Comparison of ENCODE assay signal across 16 cellular contexts in genomic region chrX:153773218-153773611, GRCh38. TPM values are rescaled to one million over a fixed set of nuclear protein-coding genes. Genes with fewer than 3 reads are reported as not detected.
DNase-seq lines count a peak whose midpoint lies in the region; ATAC-seq, FAIRE-seq and TF ChIP-seq lines count a peak whose summit lies in the region.
"Had no signal": no experiment of that assay in that cellular context is flagged by ENCODE, and none has a peak within 500 bp of the region (broad histone marks: within the 10 kb centered on the region; RNA-seq: fewer than 3 reads in every experiment).

No MANE protein-coding gene starts in this region.

- H3K4me1 ChIP-seq in right lobe of liver (no peaks in the 10 kb centered on the region), HepG2 (ENCODE audit: insufficient read depth, low read length) (no peaks in the 10 kb centered on the region), HEK293 (ENCODE audit: control insufficient read depth, insufficient read depth, low read length) (no peaks in the 10 kb centered on the region), prostate gland (replicated peaks) (no peaks in the 10 kb centered on the region)
- H3K4me1 ChIP-seq: BE2C had no signal

- H3K4me3 ChIP-seq in right lobe of liver (no peak overlapping the region), HepG2 (replicated peaks in 1 of 3; ENCODE audit: insufficient read depth in 1 of 3, low read depth in 2 of 3, low read length in 3 of 3) (no peak overlapping the region), HEK293 (ENCODE audit: low read depth, low read length) (no peak overlapping the region), prostate gland (no peak overlapping the region)
- H3K4me3 ChIP-seq: MG63, SK-N-MC had no signal

- DNase-seq in right lobe of liver = peak in 2 of 3 donors; percentile 8 to 48
- no peak for DNase-seq in HepG2 (ENCODE audit: low spot score)
- DNase-seq in glutamatergic neuron = peak; percentile 5
- DNase-seq in LoVo (ENCODE audit: low spot score) = no peak
- no peak for DNase-seq in endothelial cell (ENCODE audit: low spot score)
- DNase-seq in prostate gland (ENCODE audit: low spot score) = no peak
- DNase-seq: BE2C; Calu3; CD4-positive, alpha-beta memory T cell; MG63; NCI-H1092; NCI-H146; NCI-H510A treated with DMSO at 0.1 percent for 48 hours; NCI-H82 had no signal

- no peak overlapping the region for H3K4me3 Mint-ChIP-seq in glutamatergic neuron (ENCODE audit: unreplicated experiment)
- no peak overlapping the region for H3K4me3 Mint-ChIP-seq in endothelial cell (ENCODE audit: unreplicated experiment)
- H3K4me3 Mint-ChIP-seq: CD4-positive, alpha-beta memory T cell had no signal

- CTCF ChIA-PET in HepG2 (lab: Yijun Ruan, JAX; ENCODE audit: low intra/inter-chr PET ratio, low total read pairs) (no interaction called here), HEK293 (lab: Yijun Ruan, JAX) (interaction anchor here (1.0 kb wide), 1 partner anchor 10 kb away, joined by 3 read pairs; no protein-coding TSS in a partner anchor)

- TF ChIP-seq EP300 in HepG2 (IDR thresholded peaks at IDR 0.05; ENCODE audit: low read depth in 2 of 2, low read length in 2 of 2) (no peak), HepG2 (CRISPR knock-in tag; IDR thresholded peaks at IDR 0.05; ENCODE audit: borderline replicate concordance) (no peak)

- TF ChIP-seq CTCF in right lobe of liver (IDR thresholded peaks at IDR 0.05) (no peak), HepG2 (CRISPR knock-in tag; IDR thresholded peaks at IDR 0.05) (no peak), HEK293 (tag by site-specific recombination; IDR thresholded peaks at IDR 0.05) (no peak), glutamatergic neuron (IDR thresholded peaks at IDR 0.05; ENCODE audit: partially characterized antibody, unreplicated experiment) (no peak), endothelial cell (IDR thresholded peaks at IDR 0.05; ENCODE audit: unreplicated experiment) (no peak), prostate gland (IDR thresholded peaks at IDR 0.05) (no peak)

- WGBS in right lobe of liver (ENCODE audit: insufficient coverage, low coverage, low lambda C conversion rate, missing lambda C conversion rate) = 80% methylated on average over 4 of the region's 23 CpGs
- WGBS in HepG2 (ENCODE audit: low lambda C conversion rate) = no CpG with 5 or more reads among the region's 23 CpGs
- WGBS in prostate gland = 98% methylated on average over 11 of the region's 23 CpGs

- H3K36me3 ChIP-seq in right lobe of liver (no peaks in the 10 kb centered on the region), HepG2 (replicated peaks in 1 of 2; ENCODE audit: control insufficient read depth in 1 of 2, insufficient read depth in 2 of 2, low read length in 2 of 2) (no peaks in the 10 kb centered on the region), HEK293 (ENCODE audit: control insufficient read depth in 2 of 2, insufficient read depth in 1 of 2, low read length in 2 of 2) (no peaks in the 10 kb centered on the region), prostate gland (no peaks in the 10 kb centered on the region)
- H3K36me3 ChIP-seq: BE2C, MG63 had no signal

- no peaks in the 10 kb centered on the region for H3K36me3 Mint-ChIP-seq in glutamatergic neuron (ENCODE audit: unreplicated experiment)
- H3K36me3 Mint-ChIP-seq in endothelial cell (ENCODE audit: low read depth, unreplicated experiment) = no peaks in the 10 kb centered on the region
- H3K36me3 Mint-ChIP-seq: CD4-positive, alpha-beta memory T cell had no signal

- no peak overlapping the region for H3K4me2 ChIP-seq in HepG2 (ENCODE audit: low read depth, low read length)

- no TSS peak for BruUV-seq in HepG2 (replicated peaks; lab: Mats Ljungman, UMichigan)

- H4K20me1 ChIP-seq in HepG2 (ENCODE audit: insufficient read depth, low read length) = no peaks in the 10 kb centered on the region

- H3K79me2 ChIP-seq in HepG2 (ENCODE audit: insufficient read depth, low read length) = no peaks in the 10 kb centered on the region

- TF ChIP-seq RAD21 in HepG2 (CRISPR knock-in tag; IDR thresholded peaks at IDR 0.05) = no peak

- H3K9ac ChIP-seq in HepG2 (ENCODE audit: insufficient read depth, low read depth, low read length) = no peak overlapping the region

- intact Hi-C loops in right lobe of liver (cut with DNase I) (no loop called here), HepG2 (cut with micrococcal nuclease; ENCODE audit: unreplicated experiment) (no loop called here), prostate gland (cut with DNase I) (no loop called here)

- ATAC-seq in right lobe of liver (no peak), HepG2 (no peak)

- H2AFZ ChIP-seq in HepG2 (ENCODE audit: low read length) = no peak overlapping the region

- H3K9me3 Mint-ChIP-seq in glutamatergic neuron (ENCODE audit: unreplicated experiment) (no peaks in the 10 kb centered on the region), endothelial cell (ENCODE audit: unreplicated experiment) (no peaks in the 10 kb centered on the region)
- H3K9me3 Mint-ChIP-seq: CD4-positive, alpha-beta memory T cell had no signal

- no peaks in the 10 kb centered on the region for H3K9me3 ChIP-seq in right lobe of liver
- H3K9me3 ChIP-seq in HepG2 (ENCODE audit: low read length) = no peaks in the 10 kb centered on the region
- no peaks in the 10 kb centered on the region for H3K9me3 ChIP-seq in HEK293 (ENCODE audit: control insufficient read depth, insufficient read depth, low read depth, low read length)
- no peaks in the 10 kb centered on the region for H3K9me3 ChIP-seq in prostate gland
- H3K9me3 ChIP-seq: BE2C, MG63 had no signal

- H3K27ac ChIP-seq in right lobe of liver (no peak overlapping the region), HepG2 (ENCODE audit: extremely low read length, insufficient read depth, low read length) (no peak overlapping the region), HEK293 (ENCODE audit: extremely low read depth, low read depth, low read length) (no peak overlapping the region), prostate gland (no peak overlapping the region)
- H3K27ac ChIP-seq: SK-N-MC had no signal

- no peak overlapping the region for H3K27ac Mint-ChIP-seq in glutamatergic neuron (ENCODE audit: unreplicated experiment)
- no peak overlapping the region for H3K27ac Mint-ChIP-seq in endothelial cell (ENCODE audit: unreplicated experiment)
- H3K27ac Mint-ChIP-seq: CD4-positive, alpha-beta memory T cell had no signal

- TF ChIP-seq POLR2A in right lobe of liver (IDR thresholded peaks at IDR 0.05) = no peak
- no peak for TF ChIP-seq POLR2A in HepG2 (IDR thresholded peaks at IDR 0.05; ENCODE audit: insufficient read depth in 1 of 2, low read depth in 2 of 2, low read length in 2 of 2)
- no peak for TF ChIP-seq POLR2A in prostate gland (IDR thresholded peaks at IDR 0.05)

- no peak for FAIRE-seq in HepG2 (lab: Jason Lieb, UNC)

- POLR2A ChIA-PET in HepG2 (lab: Yijun Ruan, JAX) = no interaction called here
- POLR2A ChIA-PET in HEK293 (lab: Yijun Ruan, JAX) = no interaction called here

- H3K27me3 ChIP-seq in right lobe of liver = no peaks in the 10 kb centered on the region
- H3K27me3 ChIP-seq in HepG2 (ENCODE audit: control insufficient read depth in 1 of 2, insufficient read depth in 2 of 2, low read length in 2 of 2) = no peaks in the 10 kb centered on the region
- no peaks in the 10 kb centered on the region for H3K27me3 ChIP-seq in prostate gland (replicated peaks; ENCODE audit: insufficient read depth)
- H3K27me3 ChIP-seq: BE2C, MG63 had no signal

- in situ Hi-C loops in HepG2 (cut with HindIII; ENCODE audit: extremely low pct_ligation_motif_present, low pct_unique_long_range_greater_than_20kb) = no loop called here

- H3K4me1 Mint-ChIP-seq in glutamatergic neuron (ENCODE audit: low read depth, unreplicated experiment) (no peaks in the 10 kb centered on the region), endothelial cell (ENCODE audit: unreplicated experiment) (no peaks in the 10 kb centered on the region)

- no peaks in the 10 kb centered on the region for H3K27me3 Mint-ChIP-seq in glutamatergic neuron (ENCODE audit: unreplicated experiment)
- H3K27me3 Mint-ChIP-seq in endothelial cell (ENCODE audit: unreplicated experiment) = peaks cover 5% of the 10 kb centered on the region
- H3K27me3 Mint-ChIP-seq: CD4-positive, alpha-beta memory T cell had no signal

RNA-seq across cellular contexts. Expression of gene SRPK3, which starts 7.6 kb away (rescaled TPM):
- total RNA-seq in right lobe of liver (not detected), HepG2 (2016; rRNA removed; fragmentation: Illumina TruSeq; extraction: Trizol) (0.22 TPM in 1 of 2 replicates, not detected in the other), glutamatergic neuron (ENCODE audit: unreplicated experiment) (not detected), endothelial cell (ENCODE audit: unreplicated experiment) (0.18 TPM), prostate gland (1 to 10 TPM; 1.4 to 2.7 TPM)
- not detected in 2 replicates for total RNA-seq in HepG2 (2016; cell fraction: cytosol; rRNA removed; fragmentation: Illumina TruSeq; extraction: Trizol; ENCODE audit: low read depth)
- total RNA-seq in HepG2 (2016; cell fraction: insoluble cytoplasmic fraction; rRNA removed; fragmentation: Illumina TruSeq; extraction: Trizol) = 0.09 TPM in 1 of 2 replicates, not detected in the other
- total RNA-seq in HepG2 (2016; cell fraction: membrane; rRNA removed; fragmentation: Illumina TruSeq; extraction: Trizol) = 0.07 TPM in 1 of 2 replicates, not detected in the other
- not detected in 2 replicates for total RNA-seq in HepG2 (2016; cell fraction: nucleus; rRNA removed; fragmentation: Illumina TruSeq; extraction: Trizol)
- 0.10 and 0.30 TPM in 2 replicates for polyA plus RNA-seq in HepG2 (2011; rRNA removed)
- 0.03 and 0.13 TPM in 2 replicates for polyA plus RNA-seq in HepG2 (2011; cell fraction: cytosol; rRNA removed)
- 0.93 and 2.1 TPM in 2 replicates for polyA plus RNA-seq in HepG2 (2011; cell fraction: nucleus; rRNA removed)
- polyA plus RNA-seq in HepG2 (2012) = 0.07 and 0.15 TPM in 2 replicates
- 0.16 and 0.37 TPM in 2 replicates for polyA plus RNA-seq in HepG2 (2016; cell fraction: cytosol; fragmentation: Illumina TruSeq; extraction: Trizol; ENCODE audit: low read depth)
- polyA plus RNA-seq in HepG2 (2016; cell fraction: insoluble cytoplasmic fraction; fragmentation: Illumina TruSeq; extraction: Trizol; ENCODE audit: low read depth) = not detected in 2 replicates
- polyA plus RNA-seq in HepG2 (2016; cell fraction: membrane; fragmentation: Illumina TruSeq; extraction: Trizol; ENCODE audit: low read depth) = 0.14 TPM in 1 of 2 replicates, not detected in the other
- polyA plus RNA-seq in HepG2 (2016; cell fraction: nucleus; fragmentation: Illumina TruSeq; extraction: Trizol; ENCODE audit: insufficient read depth, low read depth) = 0.57 TPM in 1 of 2 replicates, not detected in the other
- polyA minus RNA-seq in HepG2 (2011; rRNA and poly(A)+ RNA removed; ENCODE audit: low replicate concordance) = 0.06 TPM in 1 of 2 replicates, not detected in the other
- polyA minus RNA-seq in HepG2 (2011; cell fraction: cytosol; rRNA and poly(A)+ RNA removed) = not detected in 2 replicates
- polyA minus RNA-seq in HepG2 (2011; cell fraction: nucleus; rRNA and poly(A)+ RNA removed) = not detected in 2 replicates
- total RNA-seq: CD4-positive, alpha-beta memory T cell had no signal
- polyA plus RNA-seq: CD4-positive, alpha-beta memory T cell had no signal

RNA-seq across cellular contexts. Expression of gene PLXNB3, which starts 9.2 kb away (rescaled TPM):
- 1 to 10 TPM in 3 of 6 experiments, under 1 TPM in 3; 0.55 to 1.7 (median 0.94) TPM for total RNA-seq in right lobe of liver
- 1.2 and 3.0 TPM in 2 replicates for total RNA-seq in HepG2 (2016; rRNA removed; fragmentation: Illumina TruSeq; extraction: Trizol)
- 0.20 and 0.62 TPM in 2 replicates for total RNA-seq in HepG2 (2016; cell fraction: cytosol; rRNA removed; fragmentation: Illumina TruSeq; extraction: Trizol; ENCODE audit: low read depth)
- total RNA-seq in HepG2 (2016; cell fraction: insoluble cytoplasmic fraction; rRNA removed; fragmentation: Illumina TruSeq; extraction: Trizol) = 0.51 and 3.2 TPM in 2 replicates
- total RNA-seq in HepG2 (2016; cell fraction: membrane; rRNA removed; fragmentation: Illumina TruSeq; extraction: Trizol) = 0.90 and 1.4 TPM in 2 replicates
- 3.6 and 5.9 TPM in 2 replicates for total RNA-seq in HepG2 (2016; cell fraction: nucleus; rRNA removed; fragmentation: Illumina TruSeq; extraction: Trizol)
- polyA plus RNA-seq in HepG2 (2011; rRNA removed) = 6.9 and 8.1 TPM in 2 replicates
- 2.0 and 3.8 TPM in 2 replicates for polyA plus RNA-seq in HepG2 (2011; cell fraction: cytosol; rRNA removed)
- polyA plus RNA-seq in HepG2 (2011; cell fraction: nucleus; rRNA removed) = 40.4 and 58.7 TPM in 2 replicates
- 3.4 and 5.7 TPM in 2 replicates for polyA plus RNA-seq in HepG2 (2012)
- polyA plus RNA-seq in HepG2 (2016; cell fraction: cytosol; fragmentation: Illumina TruSeq; extraction: Trizol; ENCODE audit: low read depth) = 0.61 and 0.93 TPM in 2 replicates
- 1.8 and 2.9 TPM in 2 replicates for polyA plus RNA-seq in HepG2 (2016; cell fraction: insoluble cytoplasmic fraction; fragmentation: Illumina TruSeq; extraction: Trizol; ENCODE audit: low read depth)
- 2.0 and 2.3 TPM in 2 replicates for polyA plus RNA-seq in HepG2 (2016; cell fraction: membrane; fragmentation: Illumina TruSeq; extraction: Trizol; ENCODE audit: low read depth)
- polyA plus RNA-seq in HepG2 (2016; cell fraction: nucleus; fragmentation: Illumina TruSeq; extraction: Trizol; ENCODE audit: insufficient read depth, low read depth) = 20.2 and 27.0 TPM in 2 replicates
- polyA minus RNA-seq in HepG2 (2011; rRNA and poly(A)+ RNA removed; ENCODE audit: low replicate concordance) = 0.68 and 8.0 TPM in 2 replicates
- 5.1 and 5.5 TPM in 2 replicates for polyA minus RNA-seq in HepG2 (2011; cell fraction: cytosol; rRNA and poly(A)+ RNA removed)
- 5.0 and 6.8 TPM in 2 replicates for polyA minus RNA-seq in HepG2 (2011; cell fraction: nucleus; rRNA and poly(A)+ RNA removed)
- 5.8 TPM for total RNA-seq in glutamatergic neuron (ENCODE audit: unreplicated experiment)
- total RNA-seq in endothelial cell (ENCODE audit: unreplicated experiment) = 11.2 TPM
- 10 to 100 TPM; 20.9 to 52.7 TPM for total RNA-seq in prostate gland
- total RNA-seq: CD4-positive, alpha-beta memory T cell had no signal
- polyA plus RNA-seq: CD4-positive, alpha-beta memory T cell had no signal

RNA-seq across cellular contexts. Expression of gene IDH3G, which starts 21.0 kb away (rescaled TPM):
- total RNA-seq in right lobe of liver (10 to 100 TPM; 19.4 to 70.1 (median 27.4) TPM), HepG2 (2016; rRNA removed; fragmentation: Illumina TruSeq; extraction: Trizol) (16.2 and 18.7 TPM in 2 replicates), glutamatergic neuron (ENCODE audit: unreplicated experiment) (56.7 TPM), endothelial cell (ENCODE audit: unreplicated experiment) (43.3 TPM), prostate gland (100 to 1,000 TPM; 106 to 122 TPM)
- total RNA-seq in HepG2 (2016; cell fraction: cytosol; rRNA removed; fragmentation: Illumina TruSeq; extraction: Trizol; ENCODE audit: low read depth) = 13.0 and 13.1 TPM in 2 replicates
- 17.8 and 20.1 TPM in 2 replicates for total RNA-seq in HepG2 (2016; cell fraction: insoluble cytoplasmic fraction; rRNA removed; fragmentation: Illumina TruSeq; extraction: Trizol)
- 8.6 and 11.1 TPM in 2 replicates for total RNA-seq in HepG2 (2016; cell fraction: membrane; rRNA removed; fragmentation: Illumina TruSeq; extraction: Trizol)
- 12.0 and 15.0 TPM in 2 replicates for total RNA-seq in HepG2 (2016; cell fraction: nucleus; rRNA removed; fragmentation: Illumina TruSeq; extraction: Trizol)
- 35.5 and 36.0 TPM in 2 replicates for polyA plus RNA-seq in HepG2 (2011; rRNA removed)
- 26.8 and 43.0 TPM in 2 replicates for polyA plus RNA-seq in HepG2 (2011; cell fraction: cytosol; rRNA removed)
- polyA plus RNA-seq in HepG2 (2011; cell fraction: nucleus; rRNA removed) = 101 and 115 TPM in 2 replicates
- 19.4 and 20.6 TPM in 2 replicates for polyA plus RNA-seq in HepG2 (2012)
- 11.0 and 12.1 TPM in 2 replicates for polyA plus RNA-seq in HepG2 (2016; cell fraction: cytosol; fragmentation: Illumina TruSeq; extraction: Trizol; ENCODE audit: low read depth)
- polyA plus RNA-seq in HepG2 (2016; cell fraction: insoluble cytoplasmic fraction; fragmentation: Illumina TruSeq; extraction: Trizol; ENCODE audit: low read depth) = 24.4 and 28.5 TPM in 2 replicates
- 10.0 and 10.7 TPM in 2 replicates for polyA plus RNA-seq in HepG2 (2016; cell fraction: membrane; fragmentation: Illumina TruSeq; extraction: Trizol; ENCODE audit: low read depth)
- polyA plus RNA-seq in HepG2 (2016; cell fraction: nucleus; fragmentation: Illumina TruSeq; extraction: Trizol; ENCODE audit: insufficient read depth, low read depth) = 28.9 and 29.2 TPM in 2 replicates
- polyA minus RNA-seq in HepG2 (2011; rRNA and poly(A)+ RNA removed; ENCODE audit: low replicate concordance) = 56.4 and 152 TPM in 2 replicates
- polyA minus RNA-seq in HepG2 (2011; cell fraction: cytosol; rRNA and poly(A)+ RNA removed) = 11.8 and 17.8 TPM in 2 replicates
- 16.5 and 18.6 TPM in 2 replicates for polyA minus RNA-seq in HepG2 (2011; cell fraction: nucleus; rRNA and poly(A)+ RNA removed)

RNA-seq across cellular contexts. Expression of gene SSR4, which starts 21.3 kb away (rescaled TPM):
- 100 to 1,000 TPM; 150 to 221 (median 205) TPM for total RNA-seq in right lobe of liver
- total RNA-seq in HepG2 (2016; rRNA removed; fragmentation: Illumina TruSeq; extraction: Trizol) = 124 and 214 TPM in 2 replicates
- 180 and 198 TPM in 2 replicates for total RNA-seq in HepG2 (2016; cell fraction: cytosol; rRNA removed; fragmentation: Illumina TruSeq; extraction: Trizol; ENCODE audit: low read depth)
- 138 and 213 TPM in 2 replicates for total RNA-seq in HepG2 (2016; cell fraction: insoluble cytoplasmic fraction; rRNA removed; fragmentation: Illumina TruSeq; extraction: Trizol)
- total RNA-seq in HepG2 (2016; cell fraction: membrane; rRNA removed; fragmentation: Illumina TruSeq; extraction: Trizol) = 175 and 187 TPM in 2 replicates
- total RNA-seq in HepG2 (2016; cell fraction: nucleus; rRNA removed; fragmentation: Illumina TruSeq; extraction: Trizol) = 143 and 151 TPM in 2 replicates
- 288 and 319 TPM in 2 replicates for polyA plus RNA-seq in HepG2 (2011; rRNA removed)
- 276 and 476 TPM in 2 replicates for polyA plus RNA-seq in HepG2 (2011; cell fraction: cytosol; rRNA removed)
- polyA plus RNA-seq in HepG2 (2011; cell fraction: nucleus; rRNA removed) = 234 and 252 TPM in 2 replicates
- polyA plus RNA-seq in HepG2 (2012) = 198 and 204 TPM in 2 replicates
- polyA plus RNA-seq in HepG2 (2016; cell fraction: cytosol; fragmentation: Illumina TruSeq; extraction: Trizol; ENCODE audit: low read depth) = 201 and 218 TPM in 2 replicates
- polyA plus RNA-seq in HepG2 (2016; cell fraction: insoluble cytoplasmic fraction; fragmentation: Illumina TruSeq; extraction: Trizol; ENCODE audit: low read depth) = 141 and 145 TPM in 2 replicates
- 192 and 200 TPM in 2 replicates for polyA plus RNA-seq in HepG2 (2016; cell fraction: membrane; fragmentation: Illumina TruSeq; extraction: Trizol; ENCODE audit: low read depth)
- 301 and 315 TPM in 2 replicates for polyA plus RNA-seq in HepG2 (2016; cell fraction: nucleus; fragmentation: Illumina TruSeq; extraction: Trizol; ENCODE audit: insufficient read depth, low read depth)
- 172 and 203 TPM in 2 replicates for polyA minus RNA-seq in HepG2 (2011; rRNA and poly(A)+ RNA removed; ENCODE audit: low replicate concordance)
- 187 and 225 TPM in 2 replicates for polyA minus RNA-seq in HepG2 (2011; cell fraction: cytosol; rRNA and poly(A)+ RNA removed)
- 34.9 TPM in 2 replicates for polyA minus RNA-seq in HepG2 (2011; cell fraction: nucleus; rRNA and poly(A)+ RNA removed)
- 277 TPM for total RNA-seq in glutamatergic neuron (ENCODE audit: unreplicated experiment)
- 243 TPM for total RNA-seq in endothelial cell (ENCODE audit: unreplicated experiment)
- total RNA-seq in prostate gland = 100 to 1,000 TPM; 288 to 623 TPM

RNA-seq across cellular contexts. Expression of gene ABCD1, which starts 48.6 kb away (rescaled TPM):
- total RNA-seq in right lobe of liver = 10 to 100 TPM in 4 of 6 experiments, 1 to 10 TPM in 2; 8.0 to 20.8 (median 10.9) TPM
- 10.1 and 15.9 TPM in 2 replicates for total RNA-seq in HepG2 (2016; rRNA removed; fragmentation: Illumina TruSeq; extraction: Trizol)
- total RNA-seq in HepG2 (2016; cell fraction: cytosol; rRNA removed; fragmentation: Illumina TruSeq; extraction: Trizol; ENCODE audit: low read depth) = 1.6 and 2.0 TPM in 2 replicates
- 9.1 and 16.2 TPM in 2 replicates for total RNA-seq in HepG2 (2016; cell fraction: insoluble cytoplasmic fraction; rRNA removed; fragmentation: Illumina TruSeq; extraction: Trizol)
- 5.1 and 7.8 TPM in 2 replicates for total RNA-seq in HepG2 (2016; cell fraction: membrane; rRNA removed; fragmentation: Illumina TruSeq; extraction: Trizol)
- 14.6 and 18.2 TPM in 2 replicates for total RNA-seq in HepG2 (2016; cell fraction: nucleus; rRNA removed; fragmentation: Illumina TruSeq; extraction: Trizol)
- polyA plus RNA-seq in HepG2 (2011; rRNA removed) = 11.4 and 15.4 TPM in 2 replicates
- polyA plus RNA-seq in HepG2 (2011; cell fraction: cytosol; rRNA removed) = 7.2 and 9.7 TPM in 2 replicates
- 50.2 and 59.9 TPM in 2 replicates for polyA plus RNA-seq in HepG2 (2011; cell fraction: nucleus; rRNA removed)
- polyA plus RNA-seq in HepG2 (2012) = 19.7 and 23.2 TPM in 2 replicates
- 2.1 and 2.2 TPM in 2 replicates for polyA plus RNA-seq in HepG2 (2016; cell fraction: cytosol; fragmentation: Illumina TruSeq; extraction: Trizol; ENCODE audit: low read depth)
- 8.6 and 12.6 TPM in 2 replicates for polyA plus RNA-seq in HepG2 (2016; cell fraction: insoluble cytoplasmic fraction; fragmentation: Illumina TruSeq; extraction: Trizol; ENCODE audit: low read depth)
- polyA plus RNA-seq in HepG2 (2016; cell fraction: membrane; fragmentation: Illumina TruSeq; extraction: Trizol; ENCODE audit: low read depth) = 4.3 and 5.1 TPM in 2 replicates
- 34.6 and 36.9 TPM in 2 replicates for polyA plus RNA-seq in HepG2 (2016; cell fraction: nucleus; fragmentation: Illumina TruSeq; extraction: Trizol; ENCODE audit: insufficient read depth, low read depth)
- 25.4 and 48.9 TPM in 2 replicates for polyA minus RNA-seq in HepG2 (2011; rRNA and poly(A)+ RNA removed; ENCODE audit: low replicate concordance)
- 19.4 and 20.9 TPM in 2 replicates for polyA minus RNA-seq in HepG2 (2011; cell fraction: cytosol; rRNA and poly(A)+ RNA removed)
- 25.5 and 30.1 TPM in 2 replicates for polyA minus RNA-seq in HepG2 (2011; cell fraction: nucleus; rRNA and poly(A)+ RNA removed)
- 13.5 TPM for total RNA-seq in glutamatergic neuron (ENCODE audit: unreplicated experiment)
- 19.5 TPM for total RNA-seq in endothelial cell (ENCODE audit: unreplicated experiment)
- 10 to 100 TPM in 1 of 2 donors, 1 to 10 TPM in 1; 9.7 to 97.8 TPM for total RNA-seq in prostate gland

Comparison
In these comparisons a context has a peak if more than half of its experiments do, and no peak if none do; other contexts are left out.
1. DNase-seq: peak in right lobe of liver (2 of 3) and glutamatergic neuron (single experiment); none in HepG2 (single experiment), LoVo (single experiment), endothelial cell (single experiment) and prostate gland (single experiment).